Comparison of ENCODE assay signal across 8 cellular contexts in genomic region chr12:112121780-112122565, GRCh38. TPM values are rescaled to one million over a fixed set of nuclear protein-coding genes. Genes with fewer than 3 reads are reported as not detected.
DNase-seq lines count a peak whose midpoint lies in the region; ATAC-seq and TF ChIP-seq lines count a peak whose summit lies in the region.

No MANE protein-coding gene starts in this region.

- no peaks in the 10 kb centered on the region for H3K27me3 ChIP-seq in endodermal cell (ENCODE audit: control insufficient read depth, insufficient read depth, low read length, poor library complexity, severe bottlenecking)
- no peaks in the 10 kb centered on the region for H3K27me3 ChIP-seq in aorta (ENCODE audit: control insufficient read depth in 1 of 2, insufficient read depth in 2 of 2, low read length in 1 of 2)

- H3K9ac ChIP-seq in endodermal cell (ENCODE audit: extremely low read depth, low read length, poor library complexity, severe bottlenecking): no peak overlapping the region

- H3K9me3 Mint-ChIP-seq in stimulated activated naive CD8-positive, alpha-beta T cell treated with anti-CD3 and anti-CD28 coated beads, Interleukin-15, Interleukin-2, amounts not matched to agents 100 ng/mL and 50 ng/mL, for 24 hours: no peaks in the 10 kb centered on the region
- no peaks in the 10 kb centered on the region for H3K9me3 Mint-ChIP-seq in stimulated activated naive CD8-positive, alpha-beta T cell treated with anti-CD3 and anti-CD28 coated beads, Interleukin-15, amount 100 ng/mL, for 72 hours
- no peaks in the 10 kb centered on the region for H3K9me3 Mint-ChIP-seq in endodermal cell

- 86 to 89% methylated on average over 3 to 11 of the region's 11 CpGs for WGBS in endodermal cell (ENCODE audit: insufficient coverage in 1 of 2, insufficient read length in 1 of 2), 2 experiments
- 41 to 52% methylated on average over 11 of the region's 11 CpGs for WGBS in aorta, 2 donors

- H3K27ac Mint-ChIP-seq in stimulated activated naive CD8-positive, alpha-beta T cell treated with anti-CD3 and anti-CD28 coated beads, Interleukin-15, Interleukin-2, amounts not matched to agents 100 ng/mL and 50 ng/mL, for 24 hours: peak overlapping the region; percentile 68
- H3K27ac Mint-ChIP-seq in stimulated activated naive CD8-positive, alpha-beta T cell treated with anti-CD3 and anti-CD28 coated beads, Interleukin-15, amount 100 ng/mL, for 72 hours: no peak overlapping the region
- H3K27ac Mint-ChIP-seq in endodermal cell: no peak overlapping the region

- intact Hi-C loops in aorta (cut with DNase I): loop anchor here in 1 of 2 donors (5.0 kb wide), 1 partner anchor 720 kb away; no protein-coding TSS in a partner anchor

- peaks cover 2% of the 10 kb centered on the region for H3K36me3 Mint-ChIP-seq in stimulated activated naive CD8-positive, alpha-beta T cell treated with anti-CD3 and anti-CD28 coated beads, Interleukin-15, Interleukin-2, amounts not matched to agents 100 ng/mL and 50 ng/mL, for 24 hours (ENCODE audit: low read depth)
- no peaks in the 10 kb centered on the region for H3K36me3 Mint-ChIP-seq in endodermal cell (ENCODE audit: low read depth)

- H3K36me3 ChIP-seq in endodermal cell (ENCODE audit: control insufficient read depth, insufficient read depth, low read length) (no peaks in the 10 kb centered on the region), aorta (ENCODE audit: control insufficient read depth in 1 of 2, insufficient read depth in 2 of 2, low read length in 1 of 2) (no peaks in the 10 kb centered on the region)

- no peaks in the 10 kb centered on the region for H3K27me3 Mint-ChIP-seq in stimulated activated naive CD8-positive, alpha-beta T cell treated with anti-CD3 and anti-CD28 coated beads, Interleukin-15, Interleukin-2, amounts not matched to agents 100 ng/mL and 50 ng/mL, for 24 hours
- H3K27me3 Mint-ChIP-seq in stimulated activated naive CD8-positive, alpha-beta T cell treated with anti-CD3 and anti-CD28 coated beads, Interleukin-15, amount 100 ng/mL, for 72 hours: no peaks in the 10 kb centered on the region
- H3K27me3 Mint-ChIP-seq in endodermal cell (ENCODE audit: insufficient read depth): peaks cover 3% of the 10 kb centered on the region

- no peak overlapping the region for H3K4me3 Mint-ChIP-seq in stimulated activated naive CD8-positive, alpha-beta T cell treated with anti-CD3 and anti-CD28 coated beads, Interleukin-15, Interleukin-2, amounts not matched to agents 100 ng/mL and 50 ng/mL, for 24 hours
- no peak overlapping the region for H3K4me3 Mint-ChIP-seq in stimulated activated naive CD8-positive, alpha-beta T cell treated with anti-CD3 and anti-CD28 coated beads, Interleukin-15, amount 100 ng/mL, for 72 hours
- H3K4me3 Mint-ChIP-seq in endodermal cell: no peak overlapping the region

- H3K27ac ChIP-seq in endodermal cell (ENCODE audit: low read depth, low read length): no peak overlapping the region
- H3K27ac ChIP-seq in aorta (ENCODE audit: low read depth in 1 of 2, low read length in 2 of 2): peak overlapping the region in 1 of 2 donors; percentile 77

- ATAC-seq in stimulated activated naive CD8-positive, alpha-beta T cell treated with anti-CD3 and anti-CD28 coated beads, Interleukin-15, amount 100 ng/mL, for 72 hours: no peak
- peak; percentile 9 for ATAC-seq in aorta (ENCODE audit: low FRiP score)
- no peak for ATAC-seq in GM18873 (IDR thresholded peaks at IDR 0.05; ENCODE audit: low FRiP score, unreplicated experiment)
- no peak for ATAC-seq in GM19395 (IDR thresholded peaks at IDR 0.05; ENCODE audit: unreplicated experiment)

- TF ChIP-seq CTCF in endodermal cell (conservative IDR thresholded peaks at IDR 0.05): no peak

- H3K4me1 Mint-ChIP-seq in stimulated activated naive CD8-positive, alpha-beta T cell treated with anti-CD3 and anti-CD28 coated beads, Interleukin-15, Interleukin-2, amounts not matched to agents 100 ng/mL and 50 ng/mL, for 24 hours (ENCODE audit: low read depth): peaks cover 15% of the 10 kb centered on the region
- H3K4me1 Mint-ChIP-seq in stimulated activated naive CD8-positive, alpha-beta T cell treated with anti-CD3 and anti-CD28 coated beads, Interleukin-15, amount 100 ng/mL, for 72 hours: peaks cover 13% of the 10 kb centered on the region
- H3K4me1 Mint-ChIP-seq in endodermal cell: peaks cover 13% of the 10 kb centered on the region

- H3K9me3 ChIP-seq in endodermal cell (ENCODE audit: control insufficient read depth, low read length): no peaks in the 10 kb centered on the region
- H3K9me3 ChIP-seq in aorta (ENCODE audit: control insufficient read depth, low read length): no peaks in the 10 kb centered on the region

- no peak for DNase-seq in stimulated activated naive CD8-positive, alpha-beta T cell treated with anti-CD3 and anti-CD28 coated beads, Interleukin-15, amount 100 ng/mL, for 72 hours
- peak; percentile 70 for DNase-seq in endodermal cell
- DNase-seq in mesenteric fat pad (ENCODE audit: low spot score): peak; percentile 86
- peak; percentile 86 to 89 for DNase-seq in aorta
- no peak for DNase-seq in ecto neural progenitor cell (ENCODE audit: low spot score)

- peaks cover 3% of the 10 kb centered on the region for H3K4me1 ChIP-seq in endodermal cell (ENCODE audit: control insufficient read depth, insufficient read depth, low read length)
- peaks cover 0 to under 1% of the 10 kb centered on the region in 2 donors for H3K4me1 ChIP-seq in aorta (ENCODE audit: control insufficient read depth in 1 of 2, insufficient read depth in 2 of 2, low read length in 2 of 2)

- H3K4me3 ChIP-seq in endodermal cell (ENCODE audit: low read length) (no peak overlapping the region), aorta (ENCODE audit: low read length in 2 of 2) (no peak overlapping the region)

RNA-seq across cellular contexts. Expression of gene TRAFD1, which starts 3.4 kb away (rescaled TPM):
- total RNA-seq in endodermal cell (10 to 100 TPM; 25.2 to 28.9 TPM), mesenteric fat pad (17.4 TPM), aorta (10 to 100 TPM; 21.2 to 35.5 TPM)
- polyA plus RNA-seq in endodermal cell (2013, experiment 1 of 2): 37.6 TPM
- polyA plus RNA-seq in endodermal cell (2013, experiment 2 of 2): 32.3 TPM
- polyA plus RNA-seq in aorta: 10 to 100 TPM in 1 of 2 donors, 1 to 10 TPM in 1; 8.9 to 26.0 TPM

RNA-seq across cellular contexts. Expression of gene NAA25, which starts 13.4 kb away (rescaled TPM):
- 10 to 100 TPM; 34.2 to 36.3 TPM for total RNA-seq in endodermal cell
- polyA plus RNA-seq in endodermal cell (2013, experiment 1 of 2): 23.2 TPM
- polyA plus RNA-seq in endodermal cell (2013, experiment 2 of 2): 20.1 TPM
- 31.6 TPM for total RNA-seq in mesenteric fat pad
- 10 to 100 TPM; 23.4 to 27.5 TPM for total RNA-seq in aorta
- polyA plus RNA-seq in aorta: 1 to 10 TPM; 2.1 to 5.1 TPM

Comparison
In these comparisons a context has a peak if more than half of its experiments do, and no peak if none do; other contexts are left out.
1. DNase-seq: peak in endodermal cell (single experiment), mesenteric fat pad (single experiment) and aorta (2 of 2); none in stimulated activated naive CD8-positive, alpha-beta T cell treated with anti-CD3 and anti-CD28 coated beads, Interleukin-15, amount 100 ng/mL, for 72 hours (0 of 2) and ecto neural progenitor cell (single experiment).